In genomic region chr6:6981923-6982322, GRCh38 we compare ENCODE assay signal across 14 cellular contexts.
"Had no signal": no experiment of that assay in that cellular context is flagged by ENCODE, and none has a peak within 500 bp of the region (broad histone marks: within the 10 kb centered on the region; RNA-seq: fewer than 3 reads in every experiment).

No MANE protein-coding gene starts in this region.

- H3K27ac ChIP-seq: ascending aorta, cardiac muscle cell, lower lobe of right lung, prostate gland, right lobe of liver, spleen had no signal

- H3K36me3 ChIP-seq: ascending aorta, cardiac muscle cell, lower lobe of right lung, prostate gland, right lobe of liver, spleen had no signal

- H3K4me1 Mint-ChIP-seq: naive thymus-derived CD8-positive, alpha-beta T cell had no signal

- H3K4me1 ChIP-seq: ascending aorta, lower lobe of right lung, prostate gland, right lobe of liver had no signal

- H3K4me3 Mint-ChIP-seq: activated CD4-positive, alpha-beta memory T cell treated with anti-CD3 and anti-CD28 coated beads for 36 hours; activated T-cell treated with anti-CD3 and anti-CD28 coated beads, Interleukin-2, amount 50 U/mL, for 72 hours; naive thymus-derived CD8-positive, alpha-beta T cell had no signal

- H3K27me3 ChIP-seq: ascending aorta, cardiac muscle cell, right lobe of liver, spleen had no signal

- H3K4me3 ChIP-seq: ascending aorta, cardiac muscle cell, lower lobe of right lung, prostate gland, right lobe of liver, spleen had no signal

- ATAC-seq: activated CD4-positive, CD25-positive, alpha-beta regulatory T cell treated with anti-CD3 and anti-CD28 coated beads, Interleukin-2, amount 50 U/mL, for 24 hours; activated T-cell treated with anti-CD3 and anti-CD28 coated beads, Interleukin-2, amount 50 U/mL, for 72 hours; naive thymus-derived CD8-positive, alpha-beta T cell had no signal

- H3K9me3 ChIP-seq: ascending aorta, lower lobe of right lung, prostate gland, right lobe of liver, spleen had no signal

- DNase-seq: activated T-cell treated with anti-CD3 and anti-CD28 coated beads, Interleukin-2, amount 50 U/mL, for 72 hours; kidney glomerular epithelial cell; lower lobe of right lung; naive thymus-derived CD8-positive, alpha-beta T cell; occipital lobe; right lobe of liver; spleen; stimulated activated CD4-positive, alpha-beta T cell treated with anti-CD3 and anti-CD28 coated beads, Interleukin-1b, Interleukin-23, amount 100 ng/mL, for 48 hours; SW 1271 had no signal

- H3K27ac Mint-ChIP-seq: activated CD4-positive, alpha-beta memory T cell treated with anti-CD3 and anti-CD28 coated beads for 36 hours; activated T-cell treated with anti-CD3 and anti-CD28 coated beads, Interleukin-2, amount 50 U/mL, for 72 hours; naive thymus-derived CD8-positive, alpha-beta T cell had no signal

- H3K9me3 Mint-ChIP-seq: activated CD4-positive, alpha-beta memory T cell treated with anti-CD3 and anti-CD28 coated beads for 36 hours; activated T-cell treated with anti-CD3 and anti-CD28 coated beads, Interleukin-2, amount 50 U/mL, for 72 hours; naive thymus-derived CD8-positive, alpha-beta T cell had no signal

- H3K36me3 Mint-ChIP-seq: activated CD4-positive, alpha-beta memory T cell treated with anti-CD3 and anti-CD28 coated beads for 36 hours; naive thymus-derived CD8-positive, alpha-beta T cell had no signal
